Comparison of ENCODE assay signal across 8 cellular contexts in genomic region chr7:26376208-26376917, GRCh38.
A peak's percentile ranks its signal among the peaks of the same experiment; 100 is the strongest.
DNase-seq lines count a peak whose midpoint lies in the region; ATAC-seq and TF ChIP-seq lines count a peak whose summit lies in the region.

No MANE protein-coding gene starts in this region.

- ATAC-seq in HG03571 (IDR thresholded peaks at IDR 0.05; ENCODE audit: unreplicated experiment) = peak; percentile 29
- peak; percentile 61 for ATAC-seq in RWPE2 (ENCODE audit: low read depth)

- peak overlapping the region; percentile 76 for H3K4me3 Mint-ChIP-seq in Caco-2 (ENCODE audit: unreplicated experiment)

- CTCF ChIA-PET in Caco-2 (lab: Charles Lee) = interaction anchor here (1.2 kb wide), 1 partner anchor 785 kb away, joined by 4 read pairs; no protein-coding TSS in a partner anchor

- H3K4me1 ChIP-seq in Caco-2 (no peaks in the 10 kb centered on the region), RWPE2 (ENCODE audit: insufficient read depth, poor library complexity, severe bottlenecking) (no peaks in the 10 kb centered on the region)

- no peaks in the 10 kb centered on the region for H3K27me3 ChIP-seq in Caco-2 (replicated peaks; ENCODE audit: control insufficient read depth, insufficient read depth, low read length)
- H3K27me3 ChIP-seq in RWPE2 (ENCODE audit: insufficient read depth, poor library complexity, severe bottlenecking) = peaks cover 50% of the 10 kb centered on the region

- H3K36me3 Mint-ChIP-seq in Caco-2 (ENCODE audit: insufficient read depth, unreplicated experiment) = peaks cover 6% of the 10 kb centered on the region

- H3K4me3 ChIP-seq in Caco-2 (ENCODE audit: low read depth, low read length) (peak overlapping the region; percentile 51), RWPE2 (ENCODE audit: severe bottlenecking) (peak overlapping the region; percentile 27), astrocyte of the cerebellum (ENCODE audit: low read depth, low read length) (peak overlapping the region; percentile 2)

- intact Hi-C loops in Caco-2 (cut with micrococcal nuclease; ENCODE audit: unreplicated experiment) = no loop called here

- H3K4me1 Mint-ChIP-seq in Caco-2 (ENCODE audit: low read depth, unreplicated experiment) = no peaks in the 10 kb centered on the region

- H3K36me3 ChIP-seq in Caco-2 (ENCODE audit: control insufficient read depth, insufficient read depth, low read length) (no peaks in the 10 kb centered on the region), RWPE2 (ENCODE audit: low read depth) (no peaks in the 10 kb centered on the region)

- H3K9me3 ChIP-seq in Caco-2 (no peaks in the 10 kb centered on the region), RWPE2 (ENCODE audit: severe bottlenecking) (no peaks in the 10 kb centered on the region)

- H3K27ac ChIP-seq in RWPE2 (ENCODE audit: poor library complexity, severe bottlenecking) = no peak overlapping the region

- TF ChIP-seq CTCF in Caco-2 (IDR thresholded peaks at IDR 0.05; ENCODE audit: insufficient read depth in 1 of 2, low read depth in 1 of 2, low read length in 1 of 2, severe bottlenecking in 1 of 2, unreplicated experiment in 1 of 2) = no peak
- TF ChIP-seq CTCF in GM20000 (IDR thresholded peaks at IDR 0.05; ENCODE audit: extremely low read depth, missing control alignments) = no peak
- no peak for TF ChIP-seq CTCF in RWPE2 (IDR thresholded peaks at IDR 0.05; ENCODE audit: poor library complexity, severe bottlenecking)
- no peak for TF ChIP-seq CTCF in astrocyte of the cerebellum (IDR thresholded peaks at IDR 0.05; ENCODE audit: low read depth, low read length, missing control alignments)

- no TSS peak for BruUV-seq in Caco-2 (replicated peaks; lab: Mats Ljungman, UMichigan)

- DNase-seq in Caco-2 (peak in 1 of 2 experiments; percentile 60), GM20000 (ENCODE audit: low spot score) (peak; percentile 73), RWPE2 (ENCODE audit: low spot score) (no peak), astrocyte of the cerebellum (ENCODE audit: low read depth) (no peak), kidney tubule cell (ENCODE audit: low spot score) (peak; percentile 31), GM19240 (ENCODE audit: insufficient read length, low spot score) (no peak)
- peak; percentile 34 to 59 for DNase-seq in stimulated activated CD4-positive, alpha-beta T cell treated with anti-CD3 and anti-CD28 coated beads, Interleukin-2, amount 100 ng/mL, for 24 hours

- H3K9me3 Mint-ChIP-seq in Caco-2 (ENCODE audit: unreplicated experiment) = no peaks in the 10 kb centered on the region

- in situ Hi-C loops in astrocyte of the cerebellum (cut with HindIII; ENCODE audit: low sequenced_read_pairs) = loop anchor here (25.0 kb wide), 1 partner anchor 489 kb away; no protein-coding TSS in a partner anchor

- H3K27ac Mint-ChIP-seq in Caco-2 (ENCODE audit: unreplicated experiment) = peak overlapping the region; percentile 15

- POLR2A ChIA-PET in Caco-2 (lab: Charles Lee) = no interaction called here

- H3K27me3 Mint-ChIP-seq in Caco-2 (ENCODE audit: insufficient read depth, unreplicated experiment) = peaks cover 5% of the 10 kb centered on the region

Comparison
In these comparisons a context has a peak if more than half of its experiments do, and no peak if none do; other contexts are left out.
1. DNase-seq: peak in GM20000 (single experiment), kidney tubule cell (single experiment) and stimulated activated CD4-positive, alpha-beta T cell treated with anti-CD3 and anti-CD28 coated beads, Interleukin-2, amount 100 ng/mL, for 24 hours (2 of 2); none in RWPE2 (single experiment), astrocyte of the cerebellum (single experiment) and GM19240 (single experiment).
2. Peak in every context shown above with its lines, with median percentiles within 50 percentile points of each other: H3K4me3 ChIP-seq.